Comparison of ENCODE assay signal across 8 cellular contexts in the genomic region with DNA sequence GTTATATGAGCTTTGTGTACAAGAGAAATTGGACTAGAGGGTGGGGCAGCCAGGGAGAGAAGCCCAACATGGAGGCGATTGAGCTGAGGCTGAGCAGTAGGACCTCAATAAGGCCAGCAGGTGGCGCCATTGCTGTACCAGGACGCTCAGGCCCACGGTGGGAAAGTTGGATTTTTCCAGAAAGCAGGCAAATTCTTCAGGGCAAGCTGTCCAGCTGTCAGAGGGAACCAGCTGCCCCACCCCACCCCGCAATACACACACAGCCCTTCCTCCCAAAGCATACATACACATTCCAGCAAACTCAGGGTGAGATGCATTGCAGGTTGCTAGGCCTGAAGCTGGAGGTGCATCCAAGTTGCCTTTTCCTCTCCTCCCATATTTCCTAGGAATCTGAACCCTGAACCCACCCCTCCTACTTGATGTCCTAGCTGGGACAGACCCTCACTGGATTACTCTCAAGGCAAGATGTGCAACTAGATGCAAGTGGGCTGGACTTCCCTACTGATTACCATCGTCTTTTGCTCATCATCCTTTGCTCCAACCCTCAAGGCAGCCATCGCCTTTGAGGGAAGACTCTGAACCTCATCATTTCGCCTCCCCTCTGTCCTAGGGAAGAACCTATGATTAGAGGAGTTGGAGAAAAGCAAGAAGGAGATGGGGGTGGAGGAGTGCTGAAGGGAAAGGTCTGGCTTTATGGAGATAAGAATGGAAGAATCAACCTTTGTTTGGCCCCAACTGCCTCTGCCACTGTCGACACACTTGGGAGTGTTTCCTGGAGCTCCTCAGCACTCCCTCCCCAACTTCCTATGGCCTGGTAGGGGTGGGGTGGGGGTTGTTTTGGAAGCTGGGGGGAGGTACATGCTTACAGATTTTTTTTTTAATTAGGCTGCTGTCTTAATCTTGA. TPM values are rescaled to one million over a fixed set of nuclear protein-coding genes. Genes with fewer than 3 reads are reported as not detected.
A peak's percentile ranks its signal among the peaks of the same experiment; 100 is the strongest.
DNase-seq lines count a peak whose midpoint lies in the region; ATAC-seq lines count a peak whose summit lies in the region.

No MANE protein-coding gene starts in this region.

- DNase-seq in activated gamma-delta T cell treated with Interleukin-2 at 50 U/mL for 16 hours (peak; percentile 66), activated gamma-delta T cell (lab: John Stamatoyannopoulos, UW) (no peak), NCI-H2196 (lab: John Stamatoyannopoulos, UW; ENCODE audit: unreplicated experiment) (peak; percentile 69), cerebellar cortex (ENCODE audit: low spot score) (peak; percentile 91), left colon (peak; percentile 73 to 90)
- DNase-seq in activated CD4-positive, CD25-positive, alpha-beta regulatory T cell treated with anti-CD3 and anti-CD28 coated beads, Interleukin-2, amount 50 U/mL, for 16 hours (ENCODE audit: low read depth, low spot score), result peak; percentile 47
- peak; percentile 78 to 79 for DNase-seq in stimulated activated CD4-positive, alpha-beta T cell treated with anti-CD3 and anti-CD28 coated beads, Interleukin-2, amount 100 ng/mL, for 24 hours

- peak; percentile 49 for ATAC-seq in HG03064 (IDR thresholded peaks at IDR 0.05; ENCODE audit: low read depth, unreplicated experiment)
- peak; percentile 97 for ATAC-seq in left colon

- intact Hi-C loops in left colon (cut with DNase I, micrococcal nuclease), result loop anchor here in 1 of 2 donors (2.0 kb wide), 1 partner anchor 77 kb away; no protein-coding TSS in a partner anchor

RNA-seq across cellular contexts. Expression of a gene that starts 25.5 kb away (rescaled TPM):
- total RNA-seq in left colon, result 10 to 100 TPM in 1 of 2 donors, 1 to 10 TPM in 1; 8.3 to 15.2 TPM
